Comparison of ENCODE assay signal across 13 cellular contexts in the genomic region with DNA sequence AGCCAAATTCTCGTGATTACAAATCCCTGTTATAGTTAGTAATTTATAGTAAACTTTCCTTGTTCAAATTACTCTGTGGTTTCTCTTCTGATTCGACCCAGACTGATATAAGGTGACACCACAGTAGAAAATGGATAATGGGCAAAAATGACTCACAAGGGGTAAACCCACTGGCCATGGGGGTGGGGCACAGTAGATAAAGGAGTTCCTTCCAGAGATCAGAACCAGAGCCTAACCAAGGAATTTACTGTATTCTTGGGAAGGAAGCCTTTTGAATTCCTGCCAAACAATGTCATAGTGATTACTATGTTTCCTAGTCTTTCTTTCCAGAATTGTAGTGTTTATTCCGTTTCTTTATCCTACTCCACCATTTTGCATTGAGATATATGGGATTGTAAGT. TPM values are rescaled to one million over a fixed set of nuclear protein-coding genes. Genes with fewer than 3 reads are reported as not detected.
DNase-seq lines count a peak whose midpoint lies in the region; ATAC-seq and TF ChIP-seq lines count a peak whose summit lies in the region.
"Had no signal": no experiment of that assay in that cellular context is flagged by ENCODE, and none has a peak within 500 bp of the region (broad histone marks: within the 10 kb centered on the region; RNA-seq: fewer than 3 reads in every experiment).

No MANE protein-coding gene starts in this region.

- CTCF ChIA-PET in Caco-2 (lab: Charles Lee): no interaction called here

- peaks cover 20% of the 10 kb centered on the region for H3K4me1 ChIP-seq in mesodermal cell (ENCODE audit: control insufficient read depth, insufficient read depth, low read length, poor library complexity, severe bottlenecking)
- H3K4me1 ChIP-seq in Caco-2: 0 out of 2 replicates have a peak, but pooled peaks cover 3% of the 10 kb centered on the region
- H3K4me1 ChIP-seq: SJCRH30 had no signal

- H3K4me3 Mint-ChIP-seq in activated T-helper 17 cell treated with anti-CD3 and anti-CD28 coated beads, Interleukin-2, amount 50 U/mL, for 72 hours: peak overlapping the region; percentile 77
- H3K4me3 Mint-ChIP-seq in Caco-2 (ENCODE audit: unreplicated experiment): no peak overlapping the region

- WGBS in mesodermal cell (ENCODE audit: insufficient coverage in 2 of 2), 2 experiments: 60% methylated on average over 1 of the region's 3 CpGs; no CpG with 5 or more reads in 1 of the 2 experiments

- DNase-seq in MG63 (no peak), Caco-2 (no peak)
- DNase-seq: activated CD8-positive, alpha-beta memory T cell treated with anti-CD3 and anti-CD28 coated beads for 24 hours; central memory CD4-positive, alpha-beta T cell; DMS79 treated with DMSO at 0.1 percent for 48 hours; left ventricle myocardium superior; NCI-H2171; SJCRH30 had no signal

- POLR2A ChIA-PET in Caco-2 (lab: Charles Lee): no interaction called here

- TF ChIP-seq CTCF in Caco-2 (IDR thresholded peaks at IDR 0.05; ENCODE audit: insufficient read depth in 1 of 2, low read depth in 1 of 2, low read length in 1 of 2, severe bottlenecking in 1 of 2, unreplicated experiment in 1 of 2): no peak

- H3K9me3 ChIP-seq in mesodermal cell (ENCODE audit: control insufficient read depth, low read length) (no peaks in the 10 kb centered on the region), MG63 (no peaks in the 10 kb centered on the region), Caco-2 (no peaks in the 10 kb centered on the region)
- H3K9me3 ChIP-seq: SJCRH30 had no signal

- H3K27me3 ChIP-seq in MG63: no peaks in the 10 kb centered on the region
- no peaks in the 10 kb centered on the region for H3K27me3 ChIP-seq in Caco-2 (replicated peaks; ENCODE audit: control insufficient read depth, insufficient read depth, low read length)
- H3K27me3 ChIP-seq: SJCRH30 had no signal

- intact Hi-C loops in Caco-2 (cut with micrococcal nuclease; ENCODE audit: unreplicated experiment): no loop called here

- H3K36me3 Mint-ChIP-seq in activated T-helper 17 cell treated with anti-CD3 and anti-CD28 coated beads, Interleukin-2, amount 50 U/mL, for 72 hours (ENCODE audit: low read depth): no peaks in the 10 kb centered on the region
- H3K36me3 Mint-ChIP-seq in Caco-2 (ENCODE audit: insufficient read depth, unreplicated experiment): no peaks in the 10 kb centered on the region

- ATAC-seq in GM18858 (IDR thresholded peaks at IDR 0.05; ENCODE audit: unreplicated experiment): peak; percentile 31
- ATAC-seq in HG02798 (IDR thresholded peaks at IDR 0.05; ENCODE audit: poor library complexity, unreplicated experiment): peak; percentile 37
- ATAC-seq in activated T-helper 17 cell treated with anti-CD3 and anti-CD28 coated beads, Interleukin-2, amount 50 U/mL, for 72 hours (replicated peaks): peak; percentile 83
- ATAC-seq in GM18873 (IDR thresholded peaks at IDR 0.05; ENCODE audit: low FRiP score, unreplicated experiment): no peak
- ATAC-seq: left ventricle myocardium superior had no signal

- H3K27me3 Mint-ChIP-seq in activated T-helper 17 cell treated with anti-CD3 and anti-CD28 coated beads, Interleukin-2, amount 50 U/mL, for 72 hours: no peaks in the 10 kb centered on the region
- no peaks in the 10 kb centered on the region for H3K27me3 Mint-ChIP-seq in Caco-2 (ENCODE audit: insufficient read depth, unreplicated experiment)

- peaks cover 30% of the 10 kb centered on the region for H3K4me1 Mint-ChIP-seq in activated T-helper 17 cell treated with anti-CD3 and anti-CD28 coated beads, Interleukin-2, amount 50 U/mL, for 72 hours
- H3K4me1 Mint-ChIP-seq in Caco-2 (ENCODE audit: low read depth, unreplicated experiment): no peaks in the 10 kb centered on the region

- H3K27ac Mint-ChIP-seq in activated T-helper 17 cell treated with anti-CD3 and anti-CD28 coated beads, Interleukin-2, amount 50 U/mL, for 72 hours: peak overlapping the region; percentile 84
- H3K27ac Mint-ChIP-seq in Caco-2 (ENCODE audit: unreplicated experiment): no peak overlapping the region

- H3K27ac ChIP-seq in mesodermal cell (ENCODE audit: low read depth, low read length, severe bottlenecking): peak overlapping the region; percentile 67
- H3K27ac ChIP-seq: SJCRH30 had no signal

- no TSS peak for BruUV-seq in Caco-2 (replicated peaks; lab: Mats Ljungman, UMichigan)

- H3K9me3 Mint-ChIP-seq in activated T-helper 17 cell treated with anti-CD3 and anti-CD28 coated beads, Interleukin-2, amount 50 U/mL, for 72 hours: no peaks in the 10 kb centered on the region
- no peaks in the 10 kb centered on the region for H3K9me3 Mint-ChIP-seq in Caco-2 (ENCODE audit: unreplicated experiment)

- H3K36me3 ChIP-seq in mesodermal cell (ENCODE audit: control insufficient read depth, insufficient read depth, low read length) (no peaks in the 10 kb centered on the region), MG63 (no peaks in the 10 kb centered on the region), Caco-2 (ENCODE audit: control insufficient read depth, insufficient read depth, low read length) (no peaks in the 10 kb centered on the region)
- H3K36me3 ChIP-seq: SJCRH30 had no signal

- H3K4me3 ChIP-seq in mesodermal cell (ENCODE audit: extremely low read depth, insufficient read depth, low read length, poor library complexity, severe bottlenecking) (no peak overlapping the region), MG63 (no peak overlapping the region), Caco-2 (ENCODE audit: low read depth, low read length) (no peak overlapping the region)
- H3K4me3 ChIP-seq: SJCRH30 had no signal

RNA-seq across cellular contexts. Expression of gene MIR17HG, which starts 21.9 kb away (rescaled TPM):
- 10 to 100 TPM; 19.1 to 22.0 TPM for total RNA-seq in activated T-helper 17 cell treated with anti-CD3 and anti-CD28 coated beads, Interleukin-2, amount 50 U/mL, for 72 hours
- 4.6 TPM for polyA plus RNA-seq in mesodermal cell (2013, experiment 1 of 2)
- 6.8 TPM for polyA plus RNA-seq in mesodermal cell (2013, experiment 2 of 2)
- 3.5 and 4.0 TPM in 2 replicates for total RNA-seq in MG63 (2014; rRNA removed; shearing (Covaris generic); ENCODE audit: low replicate concordance)
- total RNA-seq in Caco-2 (2022): 13.1 and 16.6 TPM in 2 replicates

RNA-seq across cellular contexts. Expression of gene GPC5, which starts 29.0 kb away (rescaled TPM):
- under 1 TPM; 0.09 to 0.29 TPM for total RNA-seq in activated T-helper 17 cell treated with anti-CD3 and anti-CD28 coated beads, Interleukin-2, amount 50 U/mL, for 72 hours
- polyA plus RNA-seq in mesodermal cell (2013, experiment 1 of 2): 0.88 TPM
- 1.2 TPM for polyA plus RNA-seq in mesodermal cell (2013, experiment 2 of 2)
- total RNA-seq in MG63 (2014; rRNA removed; shearing (Covaris generic); ENCODE audit: low replicate concordance): not detected in 2 replicates
- 3.8 and 4.1 TPM in 2 replicates for total RNA-seq in Caco-2 (2022)
